In genomic region chr22:44615602-44616180, GRCh38 we compare ENCODE assay signal across 1 cellular context.
TF ChIP-seq lines count a peak whose summit lies in the region.

No MANE protein-coding gene starts in this region.

TF ChIP-seq in IMR-90, 13 proteins besides CTCF, POLR2A, EP300 and RAD21 (continued from another document):
- TF ChIP-seq USF2 (IDR thresholded peaks at IDR 0.05; ENCODE audit: low read depth, low read length) (no peak), MAFK (IDR thresholded peaks at IDR 0.05; ENCODE audit: low read depth, low read length) (no peak), RFX5 (IDR thresholded peaks at IDR 0.05; ENCODE audit: low read depth, low read length) (no peak), FOS (IDR thresholded peaks at IDR 0.05; ENCODE audit: low read depth, low read length) (no peak), MAZ (IDR thresholded peaks at IDR 0.05; ENCODE audit: borderline replicate concordance, low read depth, low read length) (no peak), MXI1 (IDR thresholded peaks at IDR 0.05; ENCODE audit: borderline replicate concordance, low read depth, low read length) (no peak), RCOR1 (IDR thresholded peaks at IDR 0.05; ENCODE audit: insufficient replicate concordance, low read length) (no peak), CHD1 (IDR thresholded peaks at IDR 0.05; ENCODE audit: low read depth, low read length) (no peak)
